ENCODE assay signal across 13 cellular contexts in the genomic region with DNA sequence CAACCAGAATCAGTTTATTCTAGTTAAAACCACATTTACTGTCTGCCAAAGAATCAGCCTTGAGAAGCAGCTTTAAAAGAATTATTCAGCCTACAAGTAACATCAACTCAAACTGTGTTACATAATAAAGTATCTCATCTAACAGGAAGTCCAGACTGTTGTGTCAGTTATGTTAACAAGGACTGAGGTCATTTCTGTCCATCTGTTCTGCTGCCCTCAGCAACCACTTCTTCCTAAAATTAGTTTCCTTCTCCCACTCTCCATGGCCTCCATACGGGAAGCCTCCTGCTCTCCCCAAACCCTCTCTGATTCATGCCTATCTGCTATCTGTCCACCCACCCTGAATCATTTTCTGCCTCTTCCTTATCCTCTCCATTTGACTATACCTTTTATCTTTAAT.
DNase-seq lines count a peak whose midpoint lies in the region; ATAC-seq, FAIRE-seq and TF ChIP-seq lines count a peak whose summit lies in the region.
"Had no signal": no experiment of that assay in that cellular context is flagged by ENCODE, and none has a peak within 500 bp of the region (broad histone marks: within the 10 kb centered on the region; RNA-seq: fewer than 3 reads in every experiment).

No MANE protein-coding gene starts in this region.

- no peaks in the 10 kb centered on the region for H3K27me3 ChIP-seq in smooth muscle cell (ENCODE audit: low read depth)

- intact Hi-C loops in Right ventricle myocardium inferior (cut with DNase I), result no loop called here
- intact Hi-C loops in cardiac septum (cut with DNase I), result no loop called here

- ATAC-seq in Right ventricle myocardium inferior (peak; percentile 46), GM18858 (IDR thresholded peaks at IDR 0.05; ENCODE audit: unreplicated experiment) (no peak), HG02588 (IDR thresholded peaks at IDR 0.05; ENCODE audit: unreplicated experiment) (no peak)
- ATAC-seq: activated CD4-positive, alpha-beta T cell treated with anti-CD3 and anti-CD28 coated beads for 36 hours; activated T-cell treated with anti-CD3 and anti-CD28 coated beads, Interleukin-2, amount 50 U/mL, for 72 hours; T-helper 17 cell had no signal

- WGBS in smooth muscle cell (ENCODE audit: low lambda C conversion rate), result 5% methylated on average over 1 of the region's 1 CpG

- H3K9me3 ChIP-seq in smooth muscle cell (replicated peaks; ENCODE audit: low read depth), result no peaks in the 10 kb centered on the region

- no peak overlapping the region for H3K4me3 ChIP-seq in fibroblast of mammary gland (ENCODE audit: control insufficient read depth, low read depth, low read length)
- H3K4me3 ChIP-seq in smooth muscle cell, result no peak overlapping the region

- H3K9ac ChIP-seq in smooth muscle cell (ENCODE audit: low read depth), result no peak overlapping the region

- H2AFZ ChIP-seq in smooth muscle cell (ENCODE audit: low read depth), result no peak overlapping the region

- H3K36me3 ChIP-seq in smooth muscle cell (ENCODE audit: low read depth), result no peaks in the 10 kb centered on the region

- no peak for TF ChIP-seq POLR2A in GM12892 (IDR thresholded peaks at IDR 0.05; ENCODE audit: low read depth, low read length)

- DNase-seq in Right ventricle myocardium inferior (ENCODE audit: missing footprints) (no peak), cardiac septum (ENCODE audit: low spot score) (no peak), OCI-M1 (lab: John Stamatoyannopoulos, UW) (peak; percentile 71), fibroblast of mammary gland (ENCODE audit: low read depth) (peak; percentile 62), smooth muscle cell (lab: John Stamatoyannopoulos, UW; ENCODE audit: unreplicated experiment) (no peak), GM12892 (ENCODE audit: insufficient read length) (no peak)
- DNase-seq: activated CD4-positive, alpha-beta T cell treated with anti-CD3 and anti-CD28 coated beads for 36 hours; activated T-cell treated with anti-CD3 and anti-CD28 coated beads, Interleukin-2, amount 50 U/mL, for 72 hours; DMS79; T-helper 17 cell had no signal

- H4K20me1 ChIP-seq in smooth muscle cell (ENCODE audit: low read depth), result no peaks in the 10 kb centered on the region

- peaks cover 11% of the 10 kb centered on the region for H3K4me1 ChIP-seq in smooth muscle cell (ENCODE audit: low read depth)

- H3K79me2 ChIP-seq in smooth muscle cell (ENCODE audit: low read depth), result no peaks in the 10 kb centered on the region

- H3F3A ChIP-seq in smooth muscle cell (ENCODE audit: low read depth), result peaks cover 3% of the 10 kb centered on the region

- no peak for TF ChIP-seq CTCF in fibroblast of mammary gland (conservative IDR thresholded peaks at IDR 0.05; ENCODE audit: control insufficient read depth, insufficient read depth, low read depth, low read length)
- no peak for TF ChIP-seq CTCF in smooth muscle cell (IDR thresholded peaks at IDR 0.05; ENCODE audit: borderline replicate concordance, insufficient read depth, poor library complexity, severe bottlenecking)

- FAIRE-seq in GM12892 (lab: Jason Lieb, UNC), result no peak
- FAIRE-seq: GM12891 had no signal

- peak overlapping the region; percentile 20 for H3K27ac ChIP-seq in smooth muscle cell (ENCODE audit: low read depth)

- peak overlapping the region; percentile 46 for H3K4me2 ChIP-seq in smooth muscle cell

Comparison
In these comparisons a context has a peak if more than half of its experiments do, and no peak if none do; other contexts are left out.
1. DNase-seq: peak in OCI-M1 (single experiment) and fibroblast of mammary gland (single experiment); none in Right ventricle myocardium inferior (single experiment), cardiac septum (single experiment), smooth muscle cell (single experiment) and GM12892 (single experiment).